In genomic region chr19:2180114-2180513, GRCh38 we compare ENCODE assay signal across 1 cellular context.
TF ChIP-seq lines count a peak whose summit lies in the region.

No MANE protein-coding gene starts in this region.

TF ChIP-seq in GM23338, 12 proteins besides CTCF, POLR2A, EP300 and RAD21:
- TF ChIP-seq CREB1 (CRISPR knock-in tag; IDR thresholded peaks at IDR 0.05; ENCODE audit: low read depth) (no peak), EZH2phosphoT487 (IDR thresholded peaks at IDR 0.05; ENCODE audit: unreplicated experiment) (no peak), ZNF462 (CRISPR knock-in tag; IDR thresholded peaks at IDR 0.05) (no peak), ETS1 (IDR thresholded peaks at IDR 0.05) (no peak), ZNF114 (CRISPR knock-in tag; IDR thresholded peaks at IDR 0.05) (no peak)
- TF ChIP-seq, protein P1, sequence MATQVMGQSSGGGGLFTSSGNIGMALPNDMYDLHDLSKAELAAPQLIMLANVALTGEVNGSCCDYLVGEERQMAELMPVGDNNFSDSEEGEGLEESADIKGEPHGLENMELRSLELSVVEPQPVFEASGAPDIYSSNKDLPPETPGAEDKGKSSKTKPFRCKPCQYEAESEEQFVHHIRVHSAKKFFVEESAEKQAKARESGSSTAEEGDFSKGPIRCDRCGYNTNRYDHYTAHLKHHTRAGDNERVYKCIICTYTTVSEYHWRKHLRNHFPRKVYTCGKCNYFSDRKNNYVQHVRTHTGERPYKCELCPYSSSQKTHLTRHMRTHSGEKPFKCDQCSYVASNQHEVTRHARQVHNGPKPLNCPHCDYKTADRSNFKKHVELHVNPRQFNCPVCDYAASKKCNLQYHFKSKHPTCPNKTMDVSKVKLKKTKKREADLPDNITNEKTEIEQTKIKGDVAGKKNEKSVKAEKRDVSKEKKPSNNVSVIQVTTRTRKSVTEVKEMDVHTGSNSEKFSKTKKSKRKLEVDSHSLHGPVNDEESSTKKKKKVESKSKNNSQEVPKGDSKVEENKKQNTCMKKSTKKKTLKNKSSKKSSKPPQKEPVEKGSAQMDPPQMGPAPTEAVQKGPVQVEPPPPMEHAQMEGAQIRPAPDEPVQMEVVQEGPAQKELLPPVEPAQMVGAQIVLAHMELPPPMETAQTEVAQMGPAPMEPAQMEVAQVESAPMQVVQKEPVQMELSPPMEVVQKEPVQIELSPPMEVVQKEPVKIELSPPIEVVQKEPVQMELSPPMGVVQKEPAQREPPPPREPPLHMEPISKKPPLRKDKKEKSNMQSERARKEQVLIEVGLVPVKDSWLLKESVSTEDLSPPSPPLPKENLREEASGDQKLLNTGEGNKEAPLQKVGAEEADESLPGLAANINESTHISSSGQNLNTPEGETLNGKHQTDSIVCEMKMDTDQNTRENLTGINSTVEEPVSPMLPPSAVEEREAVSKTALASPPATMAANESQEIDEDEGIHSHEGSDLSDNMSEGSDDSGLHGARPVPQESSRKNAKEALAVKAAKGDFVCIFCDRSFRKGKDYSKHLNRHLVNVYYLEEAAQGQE (IDR thresholded peaks at IDR 0.05; ENCODE audit: unreplicated experiment), result no peak
